ENCODE assay signal across 1 cellular context in the genomic region with DNA sequence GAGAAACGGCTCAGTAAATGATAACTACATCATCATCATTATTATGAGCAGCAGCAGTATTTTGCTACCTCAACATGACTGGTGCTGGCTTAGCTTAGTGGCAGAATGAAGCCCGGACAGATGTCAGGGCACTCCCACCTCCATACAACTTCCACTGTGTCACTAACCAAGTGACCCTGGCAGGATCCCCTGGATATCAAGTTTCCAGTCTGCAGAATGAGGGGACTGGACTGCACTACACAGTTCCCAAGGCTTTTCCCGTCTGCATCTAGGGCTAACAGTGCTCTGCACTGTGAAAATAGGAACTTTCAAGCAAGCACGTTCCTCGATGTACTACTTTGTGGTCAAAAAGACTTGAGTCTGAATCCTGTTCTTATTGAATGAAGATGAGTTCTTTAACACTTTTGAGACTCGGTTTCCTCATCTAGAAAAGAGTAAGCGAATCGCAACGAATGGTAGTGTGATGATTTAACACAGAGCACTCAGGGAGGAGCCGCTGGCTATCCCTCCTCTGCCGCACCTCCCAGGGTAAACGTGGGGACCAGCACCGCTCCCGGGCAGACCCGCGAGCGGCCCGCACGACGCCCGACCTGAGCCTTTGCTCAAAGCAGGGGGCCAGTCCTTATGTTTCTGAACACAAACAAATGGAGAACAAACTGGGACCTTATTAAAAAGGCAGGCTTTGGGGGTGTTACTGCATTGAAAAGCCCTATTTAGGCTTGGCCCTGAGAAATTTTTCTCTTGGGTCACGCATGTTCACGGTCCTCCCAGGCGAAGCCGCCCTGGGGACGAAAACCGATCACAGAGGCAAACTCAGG.
A peak's percentile ranks its signal among the peaks of the same experiment; 100 is the strongest.
TF ChIP-seq lines count a peak whose summit lies in the region.

No MANE protein-coding gene starts in this region.

TF ChIP-seq in K562, 482 proteins besides CTCF, POLR2A, EP300 and RAD21 (continued from another document and continues in another):
- no peak for TF ChIP-seq ZBTB40 (IDR thresholded peaks at IDR 0.05)
- no peak; the same call in 1 of the 2 replicates for TF ChIP-seq ZBTB40 (CRISPR knock-in tag; IDR thresholded peaks at IDR 0.05)
- no peak for TF ChIP-seq ARHGAP35 (IDR thresholded peaks at IDR 0.05; ENCODE audit: partially characterized antibody)
- peak; percentile 9 for TF ChIP-seq TAF1 (IDR thresholded peaks at IDR 0.05; ENCODE audit: control insufficient read depth, extremely low read depth, insufficient read depth, low read length, severe bottlenecking)
- no peak for TF ChIP-seq ZNF224 (CRISPR knock-in tag; IDR thresholded peaks at IDR 0.05)
- no peak; a peak in 1 of 4 replicates for TF ChIP-seq NRF1 (conservative IDR thresholded peaks at IDR 0.05 in 1 of 2, IDR thresholded peaks at IDR 0.05 in 1 of 2)
- no peak for TF ChIP-seq ZNF79 (CRISPR knock-in tag; IDR thresholded peaks at IDR 0.05; ENCODE audit: low read depth)
- no peak for TF ChIP-seq DMBX1 (CRISPR knock-in tag; IDR thresholded peaks at IDR 0.05; ENCODE audit: borderline replicate concordance)
- TF ChIP-seq ZNF699 (CRISPR knock-in tag; IDR thresholded peaks at IDR 0.05; ENCODE audit: insufficient replicate concordance) = no peak
- TF ChIP-seq IFI16 (CRISPR knock-in tag; IDR thresholded peaks at IDR 0.05) = no peak
- TF ChIP-seq SETDB1 (IDR thresholded peaks at IDR 0.05; ENCODE audit: low read length) = no peak
- TF ChIP-seq DACH1 (IDR thresholded peaks at IDR 0.05; ENCODE audit: partially characterized antibody) = no peak
- TF ChIP-seq CBX8 (IDR thresholded peaks at IDR 0.05; ENCODE audit: borderline replicate concordance, extremely low read depth, low read depth, low read length, poor library complexity, severe bottlenecking) = peak; percentile 99
- no peak for TF ChIP-seq SIX5 (IDR thresholded peaks at IDR 0.05; ENCODE audit: borderline replicate concordance in 1 of 2, insufficient read depth in 1 of 2, low read depth in 1 of 2, low read length in 2 of 2)
- TF ChIP-seq FOSL1 (tag; conservative IDR thresholded peaks at IDR 0.05) = no peak
- no peak for TF ChIP-seq SLC30A9 (CRISPR knock-in tag; IDR thresholded peaks at IDR 0.05)
- no peak for TF ChIP-seq ZNF212 (CRISPR knock-in tag; IDR thresholded peaks at IDR 0.05)
- no peak for TF ChIP-seq ZFP1 (CRISPR knock-in tag; IDR thresholded peaks at IDR 0.05)
- no peak for TF ChIP-seq MXD1 (CRISPR knock-in tag; IDR thresholded peaks at IDR 0.05; ENCODE audit: borderline replicate concordance, poor library complexity, severe bottlenecking)
- no peak for TF ChIP-seq ELF4 (CRISPR knock-in tag; IDR thresholded peaks at IDR 0.05)
- TF ChIP-seq CTBP1 (IDR thresholded peaks at IDR 0.05; ENCODE audit: borderline replicate concordance) = no peak
- no peak for TF ChIP-seq MYC (IDR thresholded peaks at IDR 0.05; ENCODE audit: low read depth, low read length)
- peak; percentile 90; the same call in 1 of the 2 replicates for TF ChIP-seq MYC (CRISPR knock-in tag; IDR thresholded peaks at IDR 0.05; ENCODE audit: borderline replicate concordance, low read depth)
- TF ChIP-seq COPS2 (conservative IDR thresholded peaks at IDR 0.05) = no peak
- TF ChIP-seq, protein P1, sequence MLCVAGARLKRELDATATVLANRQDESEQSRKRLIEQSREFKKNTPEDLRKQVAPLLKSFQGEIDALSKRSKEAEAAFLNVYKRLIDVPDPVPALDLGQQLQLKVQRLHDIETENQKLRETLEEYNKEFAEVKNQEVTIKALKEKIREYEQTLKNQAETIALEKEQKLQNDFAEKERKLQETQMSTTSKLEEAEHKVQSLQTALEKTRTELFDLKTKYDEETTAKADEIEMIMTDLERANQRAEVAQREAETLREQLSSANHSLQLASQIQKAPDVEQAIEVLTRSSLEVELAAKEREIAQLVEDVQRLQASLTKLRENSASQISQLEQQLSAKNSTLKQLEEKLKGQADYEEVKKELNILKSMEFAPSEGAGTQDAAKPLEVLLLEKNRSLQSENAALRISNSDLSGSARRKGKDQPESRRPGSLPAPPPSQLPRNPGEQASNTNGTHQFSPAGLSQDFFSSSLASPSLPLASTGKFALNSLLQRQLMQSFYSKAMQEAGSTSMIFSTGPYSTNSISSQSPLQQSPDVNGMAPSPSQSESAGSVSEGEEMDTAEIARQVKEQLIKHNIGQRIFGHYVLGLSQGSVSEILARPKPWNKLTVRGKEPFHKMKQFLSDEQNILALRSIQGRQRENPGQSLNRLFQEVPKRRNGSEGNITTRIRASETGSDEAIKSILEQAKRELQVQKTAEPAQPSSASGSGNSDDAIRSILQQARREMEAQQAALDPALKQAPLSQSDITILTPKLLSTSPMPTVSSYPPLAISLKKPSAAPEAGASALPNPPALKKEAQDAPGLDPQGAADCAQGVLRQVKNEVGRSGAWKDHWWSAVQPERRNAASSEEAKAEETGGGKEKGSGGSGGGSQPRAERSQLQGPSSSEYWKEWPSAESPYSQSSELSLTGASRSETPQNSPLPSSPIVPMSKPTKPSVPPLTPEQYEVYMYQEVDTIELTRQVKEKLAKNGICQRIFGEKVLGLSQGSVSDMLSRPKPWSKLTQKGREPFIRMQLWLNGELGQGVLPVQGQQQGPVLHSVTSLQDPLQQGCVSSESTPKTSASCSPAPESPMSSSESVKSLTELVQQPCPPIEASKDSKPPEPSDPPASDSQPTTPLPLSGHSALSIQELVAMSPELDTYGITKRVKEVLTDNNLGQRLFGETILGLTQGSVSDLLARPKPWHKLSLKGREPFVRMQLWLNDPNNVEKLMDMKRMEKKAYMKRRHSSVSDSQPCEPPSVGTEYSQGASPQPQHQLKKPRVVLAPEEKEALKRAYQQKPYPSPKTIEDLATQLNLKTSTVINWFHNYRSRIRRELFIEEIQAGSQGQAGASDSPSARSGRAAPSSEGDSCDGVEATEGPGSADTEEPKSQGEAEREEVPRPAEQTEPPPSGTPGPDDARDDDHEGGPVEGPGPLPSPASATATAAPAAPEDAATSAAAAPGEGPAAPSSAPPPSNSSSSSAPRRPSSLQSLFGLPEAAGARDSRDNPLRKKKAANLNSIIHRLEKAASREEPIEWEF (CRISPR knock-in tag; IDR thresholded peaks at IDR 0.05) = no peak
- TF ChIP-seq CHCHD3 (CRISPR knock-in tag; IDR thresholded peaks at IDR 0.05) = 0 out of 2 replicates have a peak, but pooled peaks have one; percentile 75
- no peak for TF ChIP-seq WHSC1 (IDR thresholded peaks at IDR 0.05; ENCODE audit: low read length)
- TF ChIP-seq ZNF134 (CRISPR knock-in tag; conservative IDR thresholded peaks at IDR 0.05) = 0 out of 2 replicates have a peak, but pooled peaks have one; percentile 5
- TF ChIP-seq TGIF2 (CRISPR knock-in tag; IDR thresholded peaks at IDR 0.05) = no peak
- no peak for TF ChIP-seq MAFF (IDR thresholded peaks at IDR 0.05; ENCODE audit: low read length)
- no peak for TF ChIP-seq ZNF175 (CRISPR knock-in tag; IDR thresholded peaks at IDR 0.05; ENCODE audit: low read depth)
- 0 out of 2 replicates have a peak, but pooled peaks have one; percentile 71 for TF ChIP-seq HOXB6 (CRISPR knock-in tag; IDR thresholded peaks at IDR 0.05; ENCODE audit: borderline replicate concordance)
- TF ChIP-seq YY1 (IDR thresholded peaks at IDR 0.05; ENCODE audit: borderline replicate concordance in 1 of 3, control insufficient read depth in 1 of 3, extremely low read depth in 1 of 3, insufficient read depth in 3 of 3, insufficient read length in 1 of 3, insufficient replicate concordance in 2 of 3, low read depth in 1 of 3, low read length in 2 of 3) = no peak
- TF ChIP-seq, protein P2, sequence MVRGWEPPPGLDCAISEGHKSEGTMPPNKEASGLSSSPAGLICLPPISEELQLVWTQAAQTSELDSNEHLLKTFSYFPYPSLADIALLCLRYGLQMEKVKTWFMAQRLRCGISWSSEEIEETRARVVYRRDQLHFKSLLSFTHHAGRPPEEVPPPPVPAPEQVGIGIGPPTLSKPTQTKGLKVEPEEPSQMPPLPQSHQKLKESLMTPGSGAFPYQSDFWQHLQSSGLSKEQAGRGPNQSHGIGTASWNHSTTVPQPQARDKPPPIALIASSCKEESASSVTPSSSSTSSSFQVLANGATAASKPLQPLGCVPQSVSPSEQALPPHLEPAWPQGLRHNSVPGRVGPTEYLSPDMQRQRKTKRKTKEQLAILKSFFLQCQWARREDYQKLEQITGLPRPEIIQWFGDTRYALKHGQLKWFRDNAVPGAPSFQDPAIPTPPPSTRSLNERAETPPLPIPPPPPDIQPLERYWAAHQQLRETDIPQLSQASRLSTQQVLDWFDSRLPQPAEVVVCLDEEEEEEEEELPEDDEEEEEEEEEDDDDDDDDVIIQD (CRISPR knock-in tag; IDR thresholded peaks at IDR 0.05) = 0 out of 2 replicates have a peak, but pooled peaks have one; percentile 9
- no peak for TF ChIP-seq ZNF277 (CRISPR knock-in tag; IDR thresholded peaks at IDR 0.05; ENCODE audit: borderline replicate concordance)
- TF ChIP-seq NEUROD1 (IDR thresholded peaks at IDR 0.05; ENCODE audit: borderline replicate concordance, low read depth, low read length, partially characterized antibody) = no peak
- TF ChIP-seq HBP1 (CRISPR knock-in tag; IDR thresholded peaks at IDR 0.05) = no peak
- TF ChIP-seq CHD2 (IDR thresholded peaks at IDR 0.05; ENCODE audit: low read depth, low read length) = peak; percentile 4
- TF ChIP-seq RB1 (IDR thresholded peaks at IDR 0.05; ENCODE audit: low read depth) = no peak
- peak; percentile 10 for TF ChIP-seq TBP (optimal IDR thresholded peaks at IDR 0.05; ENCODE audit: low read depth, low read length)
